15 cellular contexts compared by ENCODE assay signal in genomic region chr1:25926731-25927496, GRCh38. TPM values are rescaled to one million over a fixed set of nuclear protein-coding genes. Genes with fewer than 3 reads are reported as not detected.
A peak's percentile ranks its signal among the peaks of the same experiment; 100 is the strongest.
DNase-seq lines count a peak whose midpoint lies in the region; ATAC-seq and TF ChIP-seq lines count a peak whose summit lies in the region.
"Had no signal": no experiment of that assay in that cellular context is flagged by ENCODE, and none has a peak within 500 bp of the region (broad histone marks: within the 10 kb centered on the region; RNA-seq: fewer than 3 reads in every experiment).

No MANE protein-coding gene starts in this region.

- ATAC-seq in GM19455 (IDR thresholded peaks at IDR 0.05; ENCODE audit: unreplicated experiment), result no peak
- no peak for ATAC-seq in PC-3
- ATAC-seq: stimulated activated naive CD8-positive, alpha-beta T cell treated with anti-CD3 and anti-CD28 coated beads, Interleukin-15, Interleukin-2, amounts not matched to agents 100 U/mL and 50 U/mL, for 24 hours had no signal

- BruUV-seq in PC-3 (replicated peaks; lab: Mats Ljungman, UMichigan), result no TSS peak

- H3K79me2 ChIP-seq in PC-3 (ENCODE audit: low read length), result no peaks in the 10 kb centered on the region

- H3K27ac Mint-ChIP-seq in nephron, result peak overlapping the region in 2 of 3 experiments; percentile 38 to 78

- peaks cover 12% of the 10 kb centered on the region; the same call in 1 of the 2 replicates for H3K4me1 ChIP-seq in PC-3 (ENCODE audit: insufficient read depth, low read length)
- H3K4me1 ChIP-seq: prostate gland had no signal

- peaks cover 64% of the 10 kb centered on the region for H3K27me3 Mint-ChIP-seq in nephron (ENCODE audit: low read depth)
- H3K27me3 Mint-ChIP-seq: central memory CD8-positive, alpha-beta T cell had no signal

- H3K4me1 Mint-ChIP-seq in nephron, result peaks cover 43% of the 10 kb centered on the region

- no peak overlapping the region for H3K9ac ChIP-seq in PC-3 (ENCODE audit: low read length)

- H3K4me3 ChIP-seq in PC-3 (ENCODE audit: low read length), result no peak overlapping the region
- H3K4me3 ChIP-seq: prostate gland had no signal

- no peaks in the 10 kb centered on the region for H3K9me3 Mint-ChIP-seq in nephron
- H3K9me3 Mint-ChIP-seq: CD4-positive, CD25-positive, alpha-beta regulatory T cell; central memory CD8-positive, alpha-beta T cell had no signal

- CTCF ChIA-PET in PC-3 (lab: Charles Lee), result no interaction called here

- DNase-seq in COR-L47 (lab: John Stamatoyannopoulos, UW) (peak; percentile 76), NCI-H146 (lab: John Stamatoyannopoulos, UW) (peak; percentile 69), cerebellar cortex (ENCODE audit: low spot score) (peak; percentile 68), PC-3 (no peak)
- no peak for DNase-seq in central memory CD4-positive, alpha-beta T cell
- no peak for DNase-seq in activated CD4-positive, CD25-positive, alpha-beta regulatory T cell treated with anti-CD3 and anti-CD28 coated beads, Interleukin-2, amount 50 U/mL, for 72 hours
- DNase-seq: activated CD4-positive, alpha-beta T cell treated with anti-CD3 and anti-CD28 coated beads for 48 hours; CD4-positive, CD25-positive, alpha-beta regulatory T cell; kidney glomerular epithelial cell; stimulated activated naive CD8-positive, alpha-beta T cell treated with anti-CD3 and anti-CD28 coated beads, Interleukin-15, Interleukin-2, amounts not matched to agents 100 U/mL and 50 U/mL, for 24 hours; T-helper 1 cell had no signal

- no peak overlapping the region for H3K4me3 Mint-ChIP-seq in nephron
- H3K4me3 Mint-ChIP-seq: CD4-positive, CD25-positive, alpha-beta regulatory T cell; central memory CD8-positive, alpha-beta T cell had no signal

- POLR2A ChIA-PET in PC-3 (lab: Charles Lee; ENCODE audit: unreplicated experiment), result no interaction called here

- intact Hi-C loops in PC-3 (cut with micrococcal nuclease), result no loop called here

- no peaks in the 10 kb centered on the region for H3K9me2 ChIP-seq in PC-3 (replicated peaks; ENCODE audit: low read length)

- no peaks in the 10 kb centered on the region for H3K27me3 ChIP-seq in PC-3 (ENCODE audit: low read length)

- H3K9me3 ChIP-seq in PC-3 (ENCODE audit: low read length), result no peaks in the 10 kb centered on the region
- H3K9me3 ChIP-seq: prostate gland had no signal

- H3K36me3 Mint-ChIP-seq in nephron (ENCODE audit: low read depth), result no peaks in the 10 kb centered on the region
- H3K36me3 Mint-ChIP-seq: CD4-positive, CD25-positive, alpha-beta regulatory T cell had no signal

- TF ChIP-seq CTCF in nephron (IDR thresholded peaks at IDR 0.05; ENCODE audit: unreplicated experiment in 3 of 3) (no peak), PC-3 (conservative IDR thresholded peaks at IDR 0.05; ENCODE audit: low read depth, low read length) (no peak)

- no peaks in the 10 kb centered on the region for H4K20me1 ChIP-seq in PC-3 (ENCODE audit: low read length)

- no peak overlapping the region for H2AFZ ChIP-seq in PC-3 (ENCODE audit: low read length)

- no peak overlapping the region for H3K27ac ChIP-seq in PC-3 (ENCODE audit: low read length)
- H3K27ac ChIP-seq: prostate gland had no signal

- H3K36me3 ChIP-seq in PC-3 (ENCODE audit: low read depth, low read length), result no peaks in the 10 kb centered on the region
- H3K36me3 ChIP-seq: prostate gland had no signal

- no peaks in the 10 kb centered on the region for H3F3A ChIP-seq in PC-3 (ENCODE audit: low read length, unreplicated experiment)

- H3K4me2 ChIP-seq in PC-3 (ENCODE audit: low read length), result no peak overlapping the region

RNA-seq across cellular contexts. Expression of gene STMN1, which starts 20.7 kb away (rescaled TPM):
- total RNA-seq in PC-3 (2014; rRNA removed), result 177 and 206 TPM in 2 replicates

RNA-seq across cellular contexts. Expression of gene PAQR7, which starts 51.4 kb away (rescaled TPM):
- 6.4 and 7.2 TPM in 2 replicates for total RNA-seq in PC-3 (2014; rRNA removed)

Comparison
In these comparisons a context has a peak if more than half of its experiments do, and no peak if none do; other contexts are left out.
1. DNase-seq: peak in COR-L47 (single experiment), NCI-H146 (single experiment) and cerebellar cortex (single experiment); none in central memory CD4-positive, alpha-beta T cell (single experiment), activated CD4-positive, CD25-positive, alpha-beta regulatory T cell treated with anti-CD3 and anti-CD28 coated beads, Interleukin-2, amount 50 U/mL, for 72 hours (single experiment) and PC-3 (single experiment).